In genomic region chr3:42247576-42248027, GRCh38 we compare ENCODE assay signal across 9 cellular contexts. TPM values are rescaled to one million over a fixed set of nuclear protein-coding genes. Genes with fewer than 3 reads are reported as not detected.
DNase-seq lines count a peak whose midpoint lies in the region; ATAC-seq, FAIRE-seq and TF ChIP-seq lines count a peak whose summit lies in the region.
"Had no signal": no experiment of that assay in that cellular context is flagged by ENCODE, and none has a peak within 500 bp of the region (broad histone marks: within the 10 kb centered on the region; RNA-seq: fewer than 3 reads in every experiment).

No MANE protein-coding gene starts in this region.

- TF ChIP-seq CTCF in A549 (IDR thresholded peaks at IDR 0.05) (peak; percentile 64), foreskin keratinocyte (conservative IDR thresholded peaks at IDR 0.05) (peak; percentile 91)

- peak overlapping the region; percentile 32; the same call in 1 of the 3 replicates for H3K4me2 ChIP-seq in A549

- no peak overlapping the region for H3K4me3 ChIP-seq in A549

- TF ChIP-seq RAD21 in A549 (conservative IDR thresholded peaks at IDR 0.05 in 1 of 2, IDR thresholded peaks at IDR 0.05 in 1 of 2): peak; percentile 65 to 69

- no peaks in the 10 kb centered on the region for H3K4me1 ChIP-seq in A549
- H3K4me1 ChIP-seq in foreskin keratinocyte: no peaks in the 10 kb centered on the region

- DNase-seq in A549 (ENCODE audit: low read depth in 1 of 2, low spot score in 1 of 2) (peak; percentile 18 to 25), HT-29 (ENCODE audit: low spot score) (peak; percentile 82), RPMI8226 (peak; percentile 84), foreskin keratinocyte (peak in 1 of 2 donors; percentile 41), posterior cingulate gyrus (peak in 8 of 10 donors; percentile 46 to 90 (median 72)), urothelium cell line (ENCODE audit: low spot score) (peak; percentile 65)
- peak; percentile 46 for DNase-seq in activated T-helper 2 cell treated with anti-CD3 and anti-CD28 coated beads, Interferon-gamma antibody, Interleukin-2, Interleukin-4, amounts not matched to agents 10 μg/mL and 5 μg/mL and 100 μg/mL, durations not matched to agents 14 hours and 24 hours and 36 hours (ENCODE audit: low spot score)

- no peak for TF ChIP-seq EP300 in A549 (IDR thresholded peaks at IDR 0.05)

- no peak for FAIRE-seq in A549 (lab: Jason Lieb, UNC)
- no peak for FAIRE-seq in urothelium cell line (lab: Jason Lieb, UNC)

- H3K27me3 Mint-ChIP-seq in activated T-helper 2 cell treated with anti-CD3 and anti-CD28 coated beads, Interferon-gamma antibody, Interleukin-2, Interleukin-4, amounts not matched to agents 10 μg/mL and 5 μg/mL and 100 μg/mL, durations not matched to agents 14 hours and 24 hours and 36 hours (ENCODE audit: low read depth): peaks cover 35% of the 10 kb centered on the region

- H3K9me3 Mint-ChIP-seq in activated T-helper 2 cell treated with anti-CD3 and anti-CD28 coated beads, Interferon-gamma antibody, Interleukin-2, Interleukin-4, amounts not matched to agents 10 μg/mL and 5 μg/mL and 100 μg/mL, durations not matched to agents 14 hours and 24 hours and 36 hours: no peaks in the 10 kb centered on the region

- H3K27ac Mint-ChIP-seq in activated T-helper 2 cell treated with anti-CD3 and anti-CD28 coated beads, Interferon-gamma antibody, Interleukin-2, Interleukin-4, amounts not matched to agents 10 μg/mL and 5 μg/mL and 100 μg/mL, durations not matched to agents 14 hours and 24 hours and 36 hours: no peak overlapping the region

- no peaks in the 10 kb centered on the region for H3K36me3 Mint-ChIP-seq in activated T-helper 2 cell treated with anti-CD3 and anti-CD28 coated beads, Interferon-gamma antibody, Interleukin-2, Interleukin-4, amounts not matched to agents 10 μg/mL and 5 μg/mL and 100 μg/mL, durations not matched to agents 14 hours and 24 hours and 36 hours (ENCODE audit: low read depth)

- POLR2A ChIA-PET in A549 (lab: Yijun Ruan, JAX): no interaction called here

- peak; percentile 59 to 76; a peak in 5 of 6 replicates for ATAC-seq in A549
- ATAC-seq in GM18498 (IDR thresholded peaks at IDR 0.05; ENCODE audit: unreplicated experiment): peak; percentile 87
- peak; percentile 57 for ATAC-seq in foreskin keratinocyte

- no peak for TF ChIP-seq POLR2A in A549 (IDR thresholded peaks at IDR 0.05; ENCODE audit: low read length)

- WGBS in A549 (ENCODE audit: missing lambda C conversion rate): 9% methylated on average over 9 of the region's 9 CpGs

- no peak overlapping the region for H3K27ac ChIP-seq in A549
- no peak overlapping the region for H3K27ac ChIP-seq in foreskin keratinocyte

- H3K9me3 ChIP-seq in A549: no peaks in the 10 kb centered on the region

- peaks cover 9% of the 10 kb centered on the region for H3K27me3 ChIP-seq in foreskin keratinocyte

- CTCF ChIA-PET in A549 (lab: Yijun Ruan, JAX): interaction anchor here (0.6 to 7.0 kb wide), 43 partner anchors 9 to 584 kb away, joined by 3 to 63 read pairs (median 3); partner anchors contain the start of gene VIPR1

- peaks cover 7% of the 10 kb centered on the region for H3K4me1 Mint-ChIP-seq in activated T-helper 2 cell treated with anti-CD3 and anti-CD28 coated beads, Interferon-gamma antibody, Interleukin-2, Interleukin-4, amounts not matched to agents 10 μg/mL and 5 μg/mL and 100 μg/mL, durations not matched to agents 14 hours and 24 hours and 36 hours (ENCODE audit: low read depth)

- no peak overlapping the region for H3K4me3 Mint-ChIP-seq in activated T-helper 2 cell treated with anti-CD3 and anti-CD28 coated beads, Interferon-gamma antibody, Interleukin-2, Interleukin-4, amounts not matched to agents 10 μg/mL and 5 μg/mL and 100 μg/mL, durations not matched to agents 14 hours and 24 hours and 36 hours (ENCODE audit: low read depth)

- intact Hi-C loops in activated T-helper 2 cell treated with anti-CD3 and anti-CD28 coated beads, Interferon-gamma antibody, Interleukin-2, Interleukin-4, amounts not matched to agents 10 μg/mL and 5 μg/mL and 100 μg/mL, durations not matched to agents 14 hours and 24 hours and 36 hours (cut with micrococcal nuclease): loop anchor here (1.0 to 5.0 kb wide), 2 partner anchors 196 to 300 kb away; no protein-coding TSS in a partner anchor
- intact Hi-C loops in posterior cingulate gyrus (cut with DNase I): loop anchor here (1.0 to 5.0 kb wide), 2 partner anchors 197 to 300 kb away; no protein-coding TSS in a partner anchor

TF ChIP-seq in A549, 52 proteins besides CTCF, POLR2A, EP300 and RAD21:
- TF ChIP-seq SREBF2 (IDR thresholded peaks at IDR 0.05) (no peak), SMC3 (IDR thresholded peaks at IDR 0.05) (peak; percentile 60)

RNA-seq across cellular contexts. Expression of gene CCK, which starts 18.4 kb away (rescaled TPM):
- polyA plus RNA-seq in A549 (2011; rRNA removed) (0.16 and 0.37 TPM in 2 replicates), A549 (2017; fragmentation: RNase III; extraction: RNeasy Plus Mini Kit Qiagen cat#74134 plus additional on column Dnase treatment) (0.36 to 0.51 TPM (median 0.51 TPM) in 3 replicates), foreskin keratinocyte (1.1 and 4.4 TPM in 2 replicates)
- 0.51 and 0.54 TPM in 2 replicates for polyA plus RNA-seq in A549 (2012; cell fraction: cytosol; rRNA removed)
- 0.46 and 1.2 TPM in 2 replicates for polyA plus RNA-seq in A549 (2012; cell fraction: nucleus; rRNA removed)
- not detected in 2 replicates for polyA minus RNA-seq in A549 (2011; rRNA and poly(A)+ RNA removed)
- 0.23 TPM in 1 of 2 replicates, not detected in the other for total RNA-seq in HT-29 (2014; rRNA removed; shearing (Covaris generic))
- total RNA-seq in activated T-helper 2 cell treated with anti-CD3 and anti-CD28 coated beads, Interferon-gamma antibody, Interleukin-2, Interleukin-4, amounts not matched to agents 10 μg/mL and 5 μg/mL and 100 μg/mL, durations not matched to agents 14 hours and 24 hours and 36 hours: not detected in 2 replicates
- 1.4 and 3.0 TPM in 2 replicates for total RNA-seq in foreskin keratinocyte
- total RNA-seq: subcutaneous adipose tissue had no signal
